Comparison of ENCODE assay signal across 18 cellular contexts in genomic region chr5:7763621-7764072, GRCh38.
DNase-seq lines count a peak whose midpoint lies in the region; ATAC-seq and TF ChIP-seq lines count a peak whose summit lies in the region.
"Had no signal": no experiment of that assay in that cellular context is flagged by ENCODE, and none has a peak within 500 bp of the region (broad histone marks: within the 10 kb centered on the region; RNA-seq: fewer than 3 reads in every experiment).

No MANE protein-coding gene starts in this region.

- no TSS peak for BruUV-seq in A673 (replicated peaks; lab: Mats Ljungman, UMichigan)

- POLR2A ChIA-PET in A673 (lab: Charles Lee; ENCODE audit: low non-redundant PET) = no interaction called here

- TF ChIP-seq CTCF in lower leg skin (IDR thresholded peaks at IDR 0.05) = no peak
- no peak for TF ChIP-seq CTCF in suprapubic skin (IDR thresholded peaks at IDR 0.05)
- TF ChIP-seq CTCF in A673 (conservative IDR thresholded peaks at IDR 0.05; ENCODE audit: low read depth, low read length) = no peak

- H3K27me3 ChIP-seq in suprapubic skin = no peaks in the 10 kb centered on the region
- H3K27me3 ChIP-seq in A673 (replicated peaks; ENCODE audit: insufficient read depth, low read depth, low read length, poor library complexity) = peaks cover 14% of the 10 kb centered on the region

- H3K36me3 ChIP-seq in suprapubic skin (no peaks in the 10 kb centered on the region), A673 (ENCODE audit: insufficient read depth, low read length, poor library complexity, severe bottlenecking) (no peaks in the 10 kb centered on the region)

- no peak for TF ChIP-seq POLR2A in lower leg skin (IDR thresholded peaks at IDR 0.05)
- TF ChIP-seq POLR2A in suprapubic skin (IDR thresholded peaks at IDR 0.05) = no peak

- H3K4me3 ChIP-seq in lower leg skin (ENCODE audit: low read depth, poor library complexity, severe bottlenecking) = no peak overlapping the region
- H3K4me3 ChIP-seq in suprapubic skin = no peak overlapping the region
- no peak overlapping the region for H3K4me3 ChIP-seq in A673 (ENCODE audit: low read depth, low read length, poor library complexity, severe bottlenecking)
- H3K4me3 ChIP-seq: mucosa of descending colon had no signal

- peaks cover 6% of the 10 kb centered on the region for H3K4me1 ChIP-seq in suprapubic skin
- no peaks in the 10 kb centered on the region for H3K4me1 ChIP-seq in A673 (ENCODE audit: insufficient read depth, low read length, poor library complexity, severe bottlenecking)

- TF ChIP-seq EP300 in suprapubic skin (IDR thresholded peaks at IDR 0.05) = no peak

- CTCF ChIA-PET in A673 (lab: Charles Lee) = no interaction called here

- H3K9me3 ChIP-seq in suprapubic skin (no peaks in the 10 kb centered on the region), A673 (ENCODE audit: low read depth, low read length, poor library complexity, severe bottlenecking) (no peaks in the 10 kb centered on the region)
- H3K9me3 ChIP-seq: mucosa of descending colon had no signal

- peak overlapping the region; percentile 55 for H3K27ac ChIP-seq in suprapubic skin
- H3K27ac ChIP-seq in A673 (ENCODE audit: low read depth, low read length, poor library complexity, severe bottlenecking) = no peak overlapping the region
- H3K27ac ChIP-seq: RWPE1 had no signal

- peak; percentile 26 for DNase-seq in NCI-H128 (lab: John Stamatoyannopoulos, UW; ENCODE audit: unreplicated experiment)
- DNase-seq in anterior cingulate cortex (lab: John Stamatoyannopoulos, UW) = peak in 53 of 58 donors; percentile 16 to 91 (median 70)
- DNase-seq in lower leg skin (ENCODE audit: low spot score in 2 of 2) = peak; percentile 75 to 91
- no peak for DNase-seq in suprapubic skin (ENCODE audit: low spot score in 2 of 2)
- no peak for DNase-seq in A673 (ENCODE audit: low spot score)
- no peak for DNase-seq in left colon
- DNase-seq: activated CD4-positive, alpha-beta T cell treated with anti-CD3 and anti-CD28 coated beads for 36 hours; activated CD8-positive, alpha-beta memory T cell treated with anti-CD3 and anti-CD28 coated beads, Interleukin-2, amount 50 U/mL, for 48 hours; activated gamma-delta T cell treated with Interleukin-2 at 50 U/mL for 16 hours; Calu3; cortex of kidney; foreskin melanocyte; GDM1; mucosa of descending colon; stimulated activated CD4-positive, alpha-beta T cell treated with anti-CD3 and anti-CD28 coated beads, Interleukin-2, amount 100 ng/mL, for 48 hours had no signal

- intact Hi-C loops in lower leg skin (cut with DNase I; ENCODE audit: low total_unique reads) = no loop called here
- intact Hi-C loops in A673 (cut with micrococcal nuclease; ENCODE audit: unreplicated experiment) = no loop called here
- intact Hi-C loops in left colon (cut with DNase I, micrococcal nuclease) = no loop called here

- ATAC-seq in GM18519 (IDR thresholded peaks at IDR 0.05; ENCODE audit: low FRiP score, unreplicated experiment) (no peak), esophagus mucosa (no peak), left colon (no peak)
- ATAC-seq: activated CD4-positive, alpha-beta T cell treated with anti-CD3 and anti-CD28 coated beads for 36 hours; mucosa of descending colon had no signal

- WGBS in lower leg skin, 2 donors = 53 to 59% methylated on average over 9 of the region's 9 CpGs
- 65% methylated on average over 9 of the region's 9 CpGs for WGBS in suprapubic skin

Comparison
In these comparisons a context has a peak if more than half of its experiments do, and no peak if none do; other contexts are left out.
1. DNase-seq: peak in NCI-H128 (single experiment), anterior cingulate cortex (53 of 58) and lower leg skin (2 of 2); none in suprapubic skin (0 of 2), A673 (single experiment) and left colon (0 of 2).